16 cellular contexts compared by ENCODE assay signal in the genomic region with DNA sequence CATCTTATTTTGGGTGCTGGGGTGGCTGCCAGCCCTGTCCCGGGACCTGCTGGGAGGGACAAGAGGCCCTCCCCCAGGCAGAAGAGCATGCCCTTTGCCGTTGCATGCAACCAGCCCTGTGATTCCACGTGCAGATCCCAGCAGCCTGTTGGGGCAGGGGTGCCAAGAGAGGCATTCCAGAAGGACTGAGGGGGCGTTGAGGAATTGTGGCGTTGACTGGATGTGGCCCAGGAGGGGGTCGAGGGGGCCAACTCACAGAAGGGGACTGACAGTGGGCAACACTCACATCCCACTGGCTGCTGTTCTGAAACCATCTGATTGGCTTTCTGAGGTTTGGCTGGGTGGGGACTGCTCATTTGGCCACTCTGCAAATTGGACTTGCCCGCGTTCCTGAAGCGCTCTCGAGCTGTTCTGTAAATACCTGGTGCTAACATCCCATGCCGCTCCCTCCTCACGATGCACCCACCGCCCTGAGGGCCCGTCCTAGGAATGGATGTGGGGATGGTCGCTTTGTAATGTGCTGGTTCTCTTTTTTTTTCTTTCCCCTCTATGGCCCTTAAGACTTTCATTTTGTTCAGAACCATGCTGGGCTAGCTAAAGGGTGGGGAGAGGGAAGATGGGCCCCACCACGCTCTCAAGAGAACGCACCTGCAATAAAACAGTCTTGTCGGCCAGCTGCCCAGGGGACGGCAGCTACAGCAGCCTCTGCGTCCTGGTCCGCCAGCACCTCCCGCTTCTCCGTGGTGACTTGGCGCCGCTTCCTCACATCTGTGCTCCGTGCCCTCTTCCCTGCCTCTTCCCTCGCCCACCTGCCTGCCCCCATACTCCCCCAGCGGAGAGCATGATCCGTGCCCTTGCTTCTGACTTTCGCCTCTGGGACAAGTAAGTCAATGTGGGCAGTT. TPM values are rescaled to one million over a fixed set of nuclear protein-coding genes. Genes with fewer than 3 reads are reported as not detected.
DNase-seq lines count a peak whose midpoint lies in the region; ATAC-seq and TF ChIP-seq lines count a peak whose summit lies in the region.
"Had no signal": no experiment of that assay in that cellular context is flagged by ENCODE, and none has a peak within 500 bp of the region (broad histone marks: within the 10 kb centered on the region; RNA-seq: fewer than 3 reads in every experiment).

No MANE protein-coding gene starts in this region.

- intact Hi-C loops in A673 (cut with micrococcal nuclease; ENCODE audit: unreplicated experiment) (no loop called here), Caco-2 (cut with micrococcal nuclease; ENCODE audit: unreplicated experiment) (no loop called here), right lobe of liver (cut with DNase I) (loop anchor here (5.0 kb wide), 2 partner anchors 53 to 58 kb away; partner anchors contain the start of gene DACT3 (in 1 of the 2))

- H3K9me3 ChIP-seq in A673 (ENCODE audit: low read depth, low read length, poor library complexity, severe bottlenecking), result no peaks in the 10 kb centered on the region
- H3K9me3 ChIP-seq in Caco-2, result no peaks in the 10 kb centered on the region
- no peaks in the 10 kb centered on the region for H3K9me3 ChIP-seq in right lobe of liver

- no peak for ATAC-seq in activated T-helper 17 cell treated with anti-CD3 and anti-CD28 coated beads, Interleukin-2, amount 50 U/mL, for 72 hours (replicated peaks)
- ATAC-seq in right lobe of liver (no peak), GM18858 (IDR thresholded peaks at IDR 0.05; ENCODE audit: unreplicated experiment) (no peak), GM19324 (IDR thresholded peaks at IDR 0.05; ENCODE audit: low FRiP score, unreplicated experiment) (no peak)

- peaks cover 6% of the 10 kb centered on the region for H3K4me1 Mint-ChIP-seq in Caco-2 (ENCODE audit: low read depth, unreplicated experiment)
- H3K4me1 Mint-ChIP-seq in activated T-helper 17 cell treated with anti-CD3 and anti-CD28 coated beads, Interleukin-2, amount 50 U/mL, for 72 hours, result peaks cover 51% of the 10 kb centered on the region

- POLR2A ChIA-PET in A673 (lab: Charles Lee; ENCODE audit: low non-redundant PET), result no interaction called here
- POLR2A ChIA-PET in Caco-2 (lab: Charles Lee), result interaction anchor here (1.5 kb wide), 1 partner anchor 9 kb away, joined by 6 read pairs; the partner anchor contains the start of gene CALM3

- H3K4me3 Mint-ChIP-seq in Caco-2 (ENCODE audit: unreplicated experiment), result no peak overlapping the region
- H3K4me3 Mint-ChIP-seq in activated T-helper 17 cell treated with anti-CD3 and anti-CD28 coated beads, Interleukin-2, amount 50 U/mL, for 72 hours, result no peak overlapping the region

- CTCF ChIA-PET in A673 (lab: Charles Lee), result no interaction called here
- CTCF ChIA-PET in Caco-2 (lab: Charles Lee), result interaction anchor here (0.8 kb wide), 1 partner anchor 52 kb away, joined by 3 read pairs; no protein-coding TSS in a partner anchor

- BruUV-seq in A673 (replicated peaks; lab: Mats Ljungman, UMichigan) (TSS peak; percentile 82), Caco-2 (replicated peaks; lab: Mats Ljungman, UMichigan) (TSS peak; percentile 79)

- H3K27ac Mint-ChIP-seq in Caco-2 (ENCODE audit: unreplicated experiment), result no peak overlapping the region
- H3K27ac Mint-ChIP-seq in activated T-helper 17 cell treated with anti-CD3 and anti-CD28 coated beads, Interleukin-2, amount 50 U/mL, for 72 hours, result peak overlapping the region; percentile 29

- no peaks in the 10 kb centered on the region for H3K9me3 Mint-ChIP-seq in Caco-2 (ENCODE audit: unreplicated experiment)
- no peaks in the 10 kb centered on the region for H3K9me3 Mint-ChIP-seq in activated T-helper 17 cell treated with anti-CD3 and anti-CD28 coated beads, Interleukin-2, amount 50 U/mL, for 72 hours
- H3K9me3 Mint-ChIP-seq: activated naive CD4-positive, alpha-beta T cell treated with anti-CD3 and anti-CD28 coated beads, Interleukin-2, amount 50 U/mL, for 24 hours had no signal

- H3K4me1 ChIP-seq in A673 (ENCODE audit: insufficient read depth, low read length, poor library complexity, severe bottlenecking) (no peaks in the 10 kb centered on the region), Caco-2 (no peaks in the 10 kb centered on the region), right lobe of liver (peaks cover 0 to 21% (median 6%) of the 10 kb centered on the region in 4 donors)

- peaks cover 55% of the 10 kb centered on the region for H3K36me3 Mint-ChIP-seq in Caco-2 (ENCODE audit: insufficient read depth, unreplicated experiment)
- H3K36me3 Mint-ChIP-seq in activated T-helper 17 cell treated with anti-CD3 and anti-CD28 coated beads, Interleukin-2, amount 50 U/mL, for 72 hours (ENCODE audit: low read depth), result peaks cover 69% of the 10 kb centered on the region

- H3K27ac ChIP-seq in A673 (ENCODE audit: low read depth, low read length, poor library complexity, severe bottlenecking) (no peak overlapping the region), right lobe of liver (no peak overlapping the region)

- no peak for TF ChIP-seq POLR2A in right lobe of liver (IDR thresholded peaks at IDR 0.05)

- 91% methylated on average over 19 of the region's 30 CpGs for WGBS in right lobe of liver (ENCODE audit: insufficient coverage, low coverage, low lambda C conversion rate, missing lambda C conversion rate)

- H3K27me3 Mint-ChIP-seq in Caco-2 (ENCODE audit: insufficient read depth, unreplicated experiment), result no peaks in the 10 kb centered on the region
- no peaks in the 10 kb centered on the region for H3K27me3 Mint-ChIP-seq in activated T-helper 17 cell treated with anti-CD3 and anti-CD28 coated beads, Interleukin-2, amount 50 U/mL, for 72 hours
- H3K27me3 Mint-ChIP-seq: activated naive CD4-positive, alpha-beta T cell treated with anti-CD3 and anti-CD28 coated beads, Interleukin-2, amount 50 U/mL, for 24 hours had no signal

- H3K36me3 ChIP-seq in A673 (ENCODE audit: insufficient read depth, low read length, poor library complexity, severe bottlenecking), result peaks cover 51% of the 10 kb centered on the region
- peaks cover 14% of the 10 kb centered on the region for H3K36me3 ChIP-seq in Caco-2 (ENCODE audit: control insufficient read depth, insufficient read depth, low read length)
- H3K36me3 ChIP-seq in right lobe of liver, result peaks cover 6 to 37% (median 18%) of the 10 kb centered on the region in 4 donors

- no peak overlapping the region for H3K4me3 ChIP-seq in A673 (ENCODE audit: low read depth, low read length, poor library complexity, severe bottlenecking)
- H3K4me3 ChIP-seq in Caco-2 (ENCODE audit: low read depth, low read length), result no peak overlapping the region
- no peak overlapping the region for H3K4me3 ChIP-seq in right lobe of liver

- DNase-seq in A673 (ENCODE audit: low spot score) (no peak), Caco-2 (no peak), right lobe of liver (peak in 2 of 3 donors; percentile 43), inferior parietal cortex (ENCODE audit: extremely low spot score) (no peak)
- DNase-seq in stimulated activated CD4-positive, alpha-beta T cell treated with anti-CD3 and anti-CD28 coated beads, Interleukin-2, amount 100 ng/mL, for 24 hours, result no peak
- DNase-seq: GF-D8, KBM-7, NCI-H146, NCI-H774, retina had no signal

- TF ChIP-seq CTCF in A673 (conservative IDR thresholded peaks at IDR 0.05; ENCODE audit: low read depth, low read length), result no peak
- TF ChIP-seq CTCF in Caco-2 (IDR thresholded peaks at IDR 0.05; ENCODE audit: insufficient read depth in 1 of 2, low read depth in 1 of 2, low read length in 1 of 2, severe bottlenecking in 1 of 2, unreplicated experiment in 1 of 2), result no peak
- TF ChIP-seq CTCF in right lobe of liver (IDR thresholded peaks at IDR 0.05), result no peak

- H3K27me3 ChIP-seq in A673 (replicated peaks; ENCODE audit: insufficient read depth, low read depth, low read length, poor library complexity), result no peaks in the 10 kb centered on the region
- H3K27me3 ChIP-seq in Caco-2 (replicated peaks; ENCODE audit: control insufficient read depth, insufficient read depth, low read length), result no peaks in the 10 kb centered on the region
- H3K27me3 ChIP-seq in right lobe of liver, result no peaks in the 10 kb centered on the region

RNA-seq across cellular contexts. Expression of gene CALM3, which starts 8.6 kb away (rescaled TPM):
- total RNA-seq in A673 (2021), result 272 and 291 TPM in 2 replicates
- total RNA-seq in Caco-2 (2022), result 465 and 484 TPM in 2 replicates
- 100 to 1,000 TPM; 313 to 323 TPM for total RNA-seq in activated T-helper 17 cell treated with anti-CD3 and anti-CD28 coated beads, Interleukin-2, amount 50 U/mL, for 72 hours
- total RNA-seq in right lobe of liver, result 100 to 1,000 TPM in 1 of 6 experiments, 10 to 100 TPM in 5; 83.8 to 119 (median 92.2) TPM

RNA-seq across cellular contexts. Expression of gene PTGIR, which starts 15.1 kb away (rescaled TPM):
- total RNA-seq in A673 (2021) (0.46 TPM in 1 of 2 replicates, not detected in the other), Caco-2 (2022) (not detected in 2 replicates), right lobe of liver (1 to 10 TPM; 2.4 to 4.1 (median 3.0) TPM)
- total RNA-seq in activated T-helper 17 cell treated with anti-CD3 and anti-CD28 coated beads, Interleukin-2, amount 50 U/mL, for 72 hours, result 10 to 100 TPM in 1 of 2 donors, 1 to 10 TPM in 1; 1.3 to 12.9 TPM

RNA-seq across cellular contexts. Expression of gene GNG8, which starts 26.2 kb away (rescaled TPM):
- total RNA-seq in A673 (2021), result not detected in 2 replicates
- not detected in 2 replicates for total RNA-seq in Caco-2 (2022)
- 1 to 10 TPM in 1 of 2 donors, not detected in 1; 9.6 TPM for total RNA-seq in activated T-helper 17 cell treated with anti-CD3 and anti-CD28 coated beads, Interleukin-2, amount 50 U/mL, for 72 hours
- total RNA-seq in right lobe of liver, result not detected
- total RNA-seq: fibroblast of lung, mononuclear cell had no signal

RNA-seq across cellular contexts. Expression of gene DACT3, which starts 51.2 kb away (rescaled TPM):
- 0.32 and 1.1 TPM in 2 replicates for total RNA-seq in A673 (2021)
- 0.39 and 0.75 TPM in 2 replicates for total RNA-seq in Caco-2 (2022)
- 1 to 10 TPM in 1 of 2 donors, under 1 TPM in 1; 0.09 to 5.4 TPM for total RNA-seq in activated T-helper 17 cell treated with anti-CD3 and anti-CD28 coated beads, Interleukin-2, amount 50 U/mL, for 72 hours
- 1 to 10 TPM in 3 of 6 experiments, under 1 TPM in 3; 0.46 to 1.6 (median 0.93) TPM for total RNA-seq in right lobe of liver

Comparison
In these comparisons a context has a peak if more than half of its experiments do, and no peak if none do; other contexts are left out.
1. DNase-seq: peak in right lobe of liver (2 of 3); none in A673 (single experiment), Caco-2 (0 of 2), inferior parietal cortex (single experiment) and stimulated activated CD4-positive, alpha-beta T cell treated with anti-CD3 and anti-CD28 coated beads, Interleukin-2, amount 100 ng/mL, for 24 hours (0 of 2).
2. intact Hi-C loops: an anchor here in right lobe of liver (5.0 kb wide); none called in A673 and Caco-2.